ENCODE assay signal across 15 cellular contexts in the genomic region with DNA sequence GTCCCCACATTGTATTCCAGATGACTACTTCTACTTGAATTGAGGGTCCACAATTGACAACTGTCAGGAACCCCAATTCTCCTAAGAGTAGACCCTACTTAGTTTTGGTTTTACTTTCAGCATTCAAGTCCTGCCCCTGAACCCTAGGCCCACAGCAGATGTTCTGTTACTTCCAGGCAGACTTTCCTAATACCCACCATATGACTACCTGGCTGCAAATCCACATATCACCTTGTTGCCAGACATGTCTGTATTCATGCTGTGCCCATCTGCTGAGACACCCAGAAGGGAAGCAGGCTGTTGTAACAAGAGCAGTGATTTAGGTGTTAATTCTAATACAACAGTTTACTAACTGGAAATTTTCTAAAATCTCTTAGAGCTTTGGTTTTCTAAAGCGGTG.
DNase-seq lines count a peak whose midpoint lies in the region; ATAC-seq and TF ChIP-seq lines count a peak whose summit lies in the region.
"Had no signal": no experiment of that assay in that cellular context is flagged by ENCODE, and none has a peak within 500 bp of the region (broad histone marks: within the 10 kb centered on the region; RNA-seq: fewer than 3 reads in every experiment).

No MANE protein-coding gene starts in this region.

- H3K27me3 Mint-ChIP-seq in endodermal cell (ENCODE audit: insufficient read depth): no peaks in the 10 kb centered on the region

- peak overlapping the region; percentile 83 for H3K27ac Mint-ChIP-seq in endodermal cell
- H3K27ac Mint-ChIP-seq: CD4-positive, alpha-beta memory T cell had no signal

- H3K9me3 ChIP-seq in endodermal cell (ENCODE audit: control insufficient read depth, low read length) (peaks cover 19% of the 10 kb centered on the region), trophoblast cell (ENCODE audit: insufficient read depth, low read depth, low read length) (no peaks in the 10 kb centered on the region), heart right ventricle (no peaks in the 10 kb centered on the region)
- H3K9me3 ChIP-seq: SK-N-SH had no signal

- H3K4me2 ChIP-seq in trophoblast cell (ENCODE audit: low read length): no peak overlapping the region
- H3K4me2 ChIP-seq: KMS-11, SK-N-SH had no signal

- H3K9me3 Mint-ChIP-seq in endodermal cell: peaks cover 19% of the 10 kb centered on the region

- no peak overlapping the region for H3K4me3 Mint-ChIP-seq in endodermal cell
- H3K4me3 Mint-ChIP-seq: CD4-positive, alpha-beta memory T cell had no signal

- H4K8ac ChIP-seq in trophoblast cell (ENCODE audit: low read depth, low read length): peak overlapping the region; percentile 66

- H3K4me1 ChIP-seq in endodermal cell (ENCODE audit: control insufficient read depth, insufficient read depth, low read length): peaks cover 5% of the 10 kb centered on the region
- peaks cover 3 to 4% of the 10 kb centered on the region in 2 experiments for H3K4me1 ChIP-seq in trophoblast cell (ENCODE audit: control insufficient read depth in 1 of 2, insufficient read depth in 2 of 2, low read length in 2 of 2)
- H3K4me1 ChIP-seq in heart right ventricle: peaks cover 0 to 10% (median 0%) of the 10 kb centered on the region in 9 donors

- H3K18ac ChIP-seq in trophoblast cell (ENCODE audit: low read length): peak overlapping the region; percentile 85

- peaks cover 12% of the 10 kb centered on the region for H3K4me1 Mint-ChIP-seq in endodermal cell
- H3K4me1 Mint-ChIP-seq: CD4-positive, alpha-beta memory T cell had no signal

- H3K23ac ChIP-seq in trophoblast cell (ENCODE audit: low read length): no peak overlapping the region

- H4K91ac ChIP-seq in trophoblast cell (ENCODE audit: low read depth, low read length): peak overlapping the region; percentile 98

- peak overlapping the region; percentile 95 for H2BK5ac ChIP-seq in trophoblast cell (ENCODE audit: low read depth, low read length, poor library complexity)

- peaks cover 17% of the 10 kb centered on the region for H3K79me1 ChIP-seq in trophoblast cell (ENCODE audit: low read length)

- ATAC-seq in heart right ventricle: no peak

- H3K27me3 ChIP-seq in endodermal cell (ENCODE audit: control insufficient read depth, insufficient read depth, low read length, poor library complexity, severe bottlenecking) (no peaks in the 10 kb centered on the region), trophoblast cell (ENCODE audit: insufficient read depth, low read length) (no peaks in the 10 kb centered on the region), heart right ventricle (no peaks in the 10 kb centered on the region)

- TF ChIP-seq CTCF in endodermal cell (conservative IDR thresholded peaks at IDR 0.05): no peak
- no peak for TF ChIP-seq CTCF in heart right ventricle (IDR thresholded peaks at IDR 0.05)

- peak overlapping the region; percentile 84 for H3K4ac ChIP-seq in trophoblast cell (ENCODE audit: low read depth, low read length)

- DNase-seq in NCI-H1694 treated with DMSO at 0.1 percent for 48 hours (lab: John Stamatoyannopoulos, UW): peak; percentile 49
- no peak for DNase-seq in NCI-H1694 (lab: John Stamatoyannopoulos, UW)
- DNase-seq in NCI-H524 treated with DMSO at 0.1 percent for 48 hours (lab: John Stamatoyannopoulos, UW): peak; percentile 37
- DNase-seq in endodermal cell: peak; percentile 56
- no peak for DNase-seq in trophoblast cell
- DNase-seq in heart right ventricle: no peak
- no peak for DNase-seq in NCI-H1105 treated with DMSO at 0.1 percent for 48 hours (lab: John Stamatoyannopoulos, UW)
- no peak for DNase-seq in islet precursor cell
- DNase-seq: CD4-positive, alpha-beta memory T cell; NCI-H1092 treated with DMSO at 0.1 percent for 48 hours; NCI-H187; SHP77; SK-N-SH had no signal

- H3K36me3 Mint-ChIP-seq in endodermal cell (ENCODE audit: low read depth): no peaks in the 10 kb centered on the region
- H3K36me3 Mint-ChIP-seq: CD4-positive, alpha-beta memory T cell had no signal

- peaks cover 1% of the 10 kb centered on the region for H3K79me2 ChIP-seq in trophoblast cell (ENCODE audit: control insufficient read depth, insufficient read depth, low read length, poor library complexity)

- H3K4me3 ChIP-seq in endodermal cell (ENCODE audit: low read length) (peak overlapping the region; percentile 71), trophoblast cell (ENCODE audit: low read depth, low read length) (no peak overlapping the region), heart right ventricle (no peak overlapping the region)

- peak overlapping the region; percentile 94 for H3K14ac ChIP-seq in trophoblast cell (ENCODE audit: low read length)

- WGBS in endodermal cell (ENCODE audit: insufficient coverage in 1 of 2, insufficient read length in 1 of 2), 2 experiments: 100% methylated on average over 1 of the region's 1 CpG; no CpG with 5 or more reads in 1 of the 2 experiments
- whole genome bisulfite sequencing in trophoblast cell (ENCODE audit: extremely low coverage, insufficient coverage, insufficient read length): no CpG with 5 or more reads among the region's 1 CpG
- WGBS in heart right ventricle, 2 donors: 98 to 100% methylated on average over 1 of the region's 1 CpG

- H3K36me3 ChIP-seq in endodermal cell (ENCODE audit: control insufficient read depth, insufficient read depth, low read length): no peaks in the 10 kb centered on the region
- peaks cover 0 to 1% of the 10 kb centered on the region in 2 experiments for H3K36me3 ChIP-seq in trophoblast cell (ENCODE audit: control insufficient read depth in 1 of 2, insufficient read depth in 2 of 2, low read length in 2 of 2)
- H3K36me3 ChIP-seq in heart right ventricle: no peaks in the 10 kb centered on the region

- H2AFZ ChIP-seq in trophoblast cell (ENCODE audit: insufficient read depth, low read length, poor library complexity): no peak overlapping the region

- peak overlapping the region; percentile 97 for H2BK12ac ChIP-seq in trophoblast cell (ENCODE audit: low read length)

- H3K27ac ChIP-seq in endodermal cell (ENCODE audit: low read depth, low read length): no peak overlapping the region
- peak overlapping the region; percentile 88 for H3K27ac ChIP-seq in trophoblast cell (ENCODE audit: low read depth, low read length)
- H3K27ac ChIP-seq in heart right ventricle: peak overlapping the region in 2 of 10 donors; percentile 37 to 44
- H3K27ac ChIP-seq: 22Rv1, KMS-11 had no signal

- H2AK5ac ChIP-seq in trophoblast cell (ENCODE audit: low read length): peak overlapping the region; percentile 87

- no peak overlapping the region for H4K12ac ChIP-seq in trophoblast cell (ENCODE audit: low read depth, low read length)

- H2BK120ac ChIP-seq in trophoblast cell (ENCODE audit: insufficient read depth, low read length, poor library complexity): peak overlapping the region; percentile 99

- peak overlapping the region; percentile 59 for H3K9ac ChIP-seq in endodermal cell (ENCODE audit: extremely low read depth, low read length, poor library complexity, severe bottlenecking)
- no peak overlapping the region for H3K9ac ChIP-seq in trophoblast cell (ENCODE audit: low read length)
- H3K9ac ChIP-seq: KMS-11, SK-N-SH had no signal

- intact Hi-C loops in heart right ventricle (cut with DNase I): no loop called here

Comparison
In these comparisons a context has a peak if more than half of its experiments do, and no peak if none do; other contexts are left out.
1. DNase-seq: peak in NCI-H1694 treated with DMSO at 0.1 percent for 48 hours (single experiment), NCI-H524 treated with DMSO at 0.1 percent for 48 hours (single experiment) and endodermal cell (single experiment); none in NCI-H1694 (single experiment), trophoblast cell (0 of 2), heart right ventricle (0 of 2), NCI-H1105 treated with DMSO at 0.1 percent for 48 hours (single experiment) and islet precursor cell (single experiment).